8 cellular contexts compared by ENCODE assay signal in genomic region chr5:91383956-91384300, GRCh38. TPM values are rescaled to one million over a fixed set of nuclear protein-coding genes. Genes with fewer than 3 reads are reported as not detected.
A peak's percentile ranks its signal among the peaks of the same experiment; 100 is the strongest.
DNase-seq lines count a peak whose midpoint lies in the region; ATAC-seq, FAIRE-seq and TF ChIP-seq lines count a peak whose summit lies in the region.

No MANE protein-coding gene starts in this region.

- no peak for ATAC-seq in natural killer cell treated with Interleukin-12 subunit alpha and Interleukin-12 subunit beta and Interleukin-15 and Interleukin-18, amount 100 ng/mL, for 72 hours
- no peak for ATAC-seq in GM19035 (IDR thresholded peaks at IDR 0.05; ENCODE audit: unreplicated experiment)

- dilution Hi-C loops in endothelial cell of umbilical vein (cut with MboI; ENCODE audit: extremely low pct_ligation_motif_present, low sequenced_read_pairs) = loop anchor here (5.0 to 25.0 kb wide), 2 partner anchors 102 to 447 kb away; no protein-coding TSS in a partner anchor

- FAIRE-seq in endothelial cell of umbilical vein (lab: Jason Lieb, UNC) = no peak

- intact Hi-C loops in endothelial cell of umbilical vein (cut with micrococcal nuclease) = loop anchor here (1.0 kb wide), 4 partner anchors 165 to 518 kb away; no protein-coding TSS in a partner anchor

- peak overlapping the region; percentile 96 for H3K27ac ChIP-seq in endothelial cell of umbilical vein (ENCODE audit: insufficient read depth, low read depth, low read length)

- no peaks in the 10 kb centered on the region for H3K9me1 ChIP-seq in endothelial cell of umbilical vein (replicated peaks; ENCODE audit: control insufficient read depth, extremely low read depth, insufficient read depth, low read length)

- H3K9me3 ChIP-seq in endothelial cell of umbilical vein (replicated peaks; ENCODE audit: control insufficient read depth, insufficient read depth, low read length) = no peaks in the 10 kb centered on the region

- H3K4me2 ChIP-seq in endothelial cell of umbilical vein (ENCODE audit: insufficient read depth, low read length) = peak overlapping the region; percentile 97

- DNase-seq in stimulated activated CD4-positive, alpha-beta T cell treated with anti-CD3 and anti-CD28 coated beads, Interleukin-4, amount 100 ng/mL, for 24 hours = peak; percentile 18
- no peak for DNase-seq in stimulated activated CD4-positive, alpha-beta T cell treated with anti-CD3 and anti-CD28 coated beads, Interleukin-2, amount 100 ng/mL, for 48 hours
- peak; percentile 27 for DNase-seq in SK-MEL-5 (ENCODE audit: low read depth, low spot score)
- peak; percentile 70 for DNase-seq in endothelial cell of umbilical vein (ENCODE audit: low read depth, low spot score)
- DNase-seq in natural killer cell treated with Interleukin-12 subunit alpha and Interleukin-12 subunit beta and Interleukin-15 and Interleukin-18, amount 100 ng/mL, for 72 hours (ENCODE audit: low spot score) = no peak
- no peak for DNase-seq in D341Med (ENCODE audit: low spot score)
- DNase-seq in GM19240 (ENCODE audit: insufficient read length, low spot score) = no peak

- CTCF ChIA-PET in endothelial cell of umbilical vein (lab: Charles Lee) = interaction anchor here (0.8 to 6.6 kb wide), 32 partner anchors 15 to 580 kb away, joined by 3 to 216 read pairs (median 10); no protein-coding TSS in a partner anchor

- in situ Hi-C loops in SK-MEL-5 (cut with HindIII; ENCODE audit: low pct_unique_long_range_greater_than_20kb, low sequenced_read_pairs) = no loop called here

- peak overlapping the region; percentile 99 for H3K9ac ChIP-seq in endothelial cell of umbilical vein (replicated peaks; ENCODE audit: extremely low read depth, insufficient read depth, low read length)

- no TSS peak for BruUV-seq in endothelial cell of umbilical vein (replicated peaks; lab: Mats Ljungman, UMichigan)

- peak overlapping the region; percentile 89 to 94 for H3K27ac Mint-ChIP-seq in natural killer cell treated with Interleukin-12 subunit alpha and Interleukin-12 subunit beta and Interleukin-15 and Interleukin-18, amount 100 ng/mL, for 72 hours

- TF ChIP-seq POLR2A in endothelial cell of umbilical vein (IDR thresholded peaks at IDR 0.05; ENCODE audit: low read depth, low read length) = no peak

- no peaks in the 10 kb centered on the region for H3K36me3 ChIP-seq in endothelial cell of umbilical vein (ENCODE audit: control insufficient read depth in 2 of 2, extremely low read depth in 1 of 2, insufficient read depth in 2 of 2, low read length in 2 of 2)

- H4K20me1 ChIP-seq in endothelial cell of umbilical vein (replicated peaks; ENCODE audit: control insufficient read depth, extremely low read depth, insufficient read depth, low read length) = no peaks in the 10 kb centered on the region

- no peaks in the 10 kb centered on the region for H3K27me3 Mint-ChIP-seq in natural killer cell treated with Interleukin-12 subunit alpha and Interleukin-12 subunit beta and Interleukin-15 and Interleukin-18, amount 100 ng/mL, for 72 hours

- peak overlapping the region; percentile 26 to 83 (median 53) for H3K4me3 ChIP-seq in endothelial cell of umbilical vein (replicated peaks in 1 of 3; ENCODE audit: insufficient read depth in 1 of 3, low read depth in 1 of 3, low read length in 3 of 3)

- H3K36me3 Mint-ChIP-seq in natural killer cell treated with Interleukin-12 subunit alpha and Interleukin-12 subunit beta and Interleukin-15 and Interleukin-18, amount 100 ng/mL, for 72 hours = no peaks in the 10 kb centered on the region

- H2AFZ ChIP-seq in endothelial cell of umbilical vein (ENCODE audit: low read depth, low read length) = peak overlapping the region; percentile 59

- TF ChIP-seq CTCF in endothelial cell of umbilical vein (IDR thresholded peaks at IDR 0.05; ENCODE audit: extremely low read depth in 1 of 2, insufficient read depth in 1 of 2, low read depth in 1 of 2, low read length in 2 of 2) = no peak

- H3K4me1 ChIP-seq in endothelial cell of umbilical vein (ENCODE audit: control insufficient read depth, extremely low read depth, insufficient read depth, low read length) = peaks cover 11% of the 10 kb centered on the region

- H3K27me3 ChIP-seq in endothelial cell of umbilical vein (ENCODE audit: control insufficient read depth in 2 of 2, insufficient read depth in 2 of 2, low read length in 2 of 2) = no peaks in the 10 kb centered on the region

- H3K4me3 Mint-ChIP-seq in natural killer cell treated with Interleukin-12 subunit alpha and Interleukin-12 subunit beta and Interleukin-15 and Interleukin-18, amount 100 ng/mL, for 72 hours = peak overlapping the region; percentile 93

- no peaks in the 10 kb centered on the region for H3K9me3 Mint-ChIP-seq in natural killer cell treated with Interleukin-12 subunit alpha and Interleukin-12 subunit beta and Interleukin-15 and Interleukin-18, amount 100 ng/mL, for 72 hours

- H3K4me1 Mint-ChIP-seq in natural killer cell treated with Interleukin-12 subunit alpha and Interleukin-12 subunit beta and Interleukin-15 and Interleukin-18, amount 100 ng/mL, for 72 hours (ENCODE audit: low read depth in 2 of 2) = peaks cover 22 to 25% of the 10 kb centered on the region in 2 donors

- peaks cover 32% of the 10 kb centered on the region for H3K79me2 ChIP-seq in endothelial cell of umbilical vein (ENCODE audit: control insufficient read depth, insufficient read depth, low read length)

- POLR2A ChIA-PET in endothelial cell of umbilical vein (lab: Charles Lee) = interaction anchor here (0.8 to 1.9 kb wide), 15 partner anchors 11 to 498 kb away, joined by 3 to 20 read pairs (median 4); no protein-coding TSS in a partner anchor

TF ChIP-seq in endothelial cell of umbilical vein, 7 proteins besides CTCF, POLR2A, EP300 and RAD21:
- no peak for TF ChIP-seq MYC (IDR thresholded peaks at IDR 0.05; ENCODE audit: low read depth, low read length)
- no peak for TF ChIP-seq EZH2 (IDR thresholded peaks at IDR 0.05; ENCODE audit: borderline replicate concordance, low read depth, low read length, severe bottlenecking)
- TF ChIP-seq FOS (IDR thresholded peaks at IDR 0.05; ENCODE audit: borderline replicate concordance, insufficient read depth, low read length) = no peak
- TF ChIP-seq JUN (IDR thresholded peaks at IDR 0.05; ENCODE audit: borderline replicate concordance, insufficient read depth, insufficient read length, low read depth) = no peak
TF ChIP-seq in endothelial cell of umbilical vein: peak in this region for 0.

RNA-seq across cellular contexts. Expression of gene ARRDC3, which starts 0.8 kb away (rescaled TPM):
- total RNA-seq in SK-MEL-5 (2014; rRNA removed; shearing (Covaris generic)) = 16.9 and 22.1 TPM in 2 replicates
- polyA plus RNA-seq in SK-MEL-5 (2015; cell fraction: cytosol; rRNA removed) = 7.3 and 9.1 TPM in 2 replicates
- 53.1 and 87.8 TPM in 2 replicates for polyA plus RNA-seq in SK-MEL-5 (2015; cell fraction: nucleus; rRNA removed)
- 35.3 and 43.1 TPM in 2 replicates for total RNA-seq in endothelial cell of umbilical vein
- 7.0 and 12.4 TPM in 2 replicates for polyA plus RNA-seq in endothelial cell of umbilical vein
- polyA plus RNA-seq in endothelial cell of umbilical vein (2011; cell fraction: cytosol; rRNA removed) = 9.9 and 13.8 TPM in 2 replicates
- polyA plus RNA-seq in endothelial cell of umbilical vein (2011; cell fraction: nucleus; rRNA removed) = 83.7 and 114 TPM in 2 replicates
- polyA plus RNA-seq in endothelial cell of umbilical vein (2012) = 19.9 and 27.9 TPM in 2 replicates
- 53.8 and 85.6 TPM in 2 replicates for polyA minus RNA-seq in endothelial cell of umbilical vein
- polyA minus RNA-seq in endothelial cell of umbilical vein (2011; cell fraction: cytosol; rRNA and poly(A)+ RNA removed) = 45.5 TPM
- polyA minus RNA-seq in endothelial cell of umbilical vein (2011; cell fraction: nucleus; rRNA and poly(A)+ RNA removed) = 243 and 350 TPM in 2 replicates
- 10 to 100 TPM; 30.4 to 31.9 TPM for total RNA-seq in natural killer cell treated with Interleukin-12 subunit alpha and Interleukin-12 subunit beta and Interleukin-15 and Interleukin-18, amount 100 ng/mL, for 72 hours

Comparison
In these comparisons a context has a peak if more than half of its experiments do, and no peak if none do; other contexts are left out.
1. DNase-seq: peak in stimulated activated CD4-positive, alpha-beta T cell treated with anti-CD3 and anti-CD28 coated beads, Interleukin-4, amount 100 ng/mL, for 24 hours (single experiment), SK-MEL-5 (single experiment) and endothelial cell of umbilical vein (single experiment); none in stimulated activated CD4-positive, alpha-beta T cell treated with anti-CD3 and anti-CD28 coated beads, Interleukin-2, amount 100 ng/mL, for 48 hours (0 of 2), natural killer cell treated with Interleukin-12 subunit alpha and Interleukin-12 subunit beta and Interleukin-15 and Interleukin-18, amount 100 ng/mL, for 72 hours (single experiment), D341Med (single experiment) and GM19240 (single experiment).